ENCODE assay signal across 8 cellular contexts in genomic region chr1:169486281-169486904, GRCh38. TPM values are rescaled to one million over a fixed set of nuclear protein-coding genes. Genes with fewer than 3 reads are reported as not detected.
A peak's percentile ranks its signal among the peaks of the same experiment; 100 is the strongest.
DNase-seq lines count a peak whose midpoint lies in the region; ATAC-seq, FAIRE-seq and TF ChIP-seq lines count a peak whose summit lies in the region.

No MANE protein-coding gene starts in this region.

- H3K4me1 ChIP-seq in K562 (replicated peaks in 1 of 2; ENCODE audit: control insufficient read depth in 2 of 2, insufficient read depth in 2 of 2, low read length in 2 of 2) (peaks cover 13 to 23% of the 10 kb centered on the region in 2 experiments; a peak in 4 of 5 replicates), thymus (ENCODE audit: control insufficient read depth, insufficient read depth, low read length) (peaks cover 10% of the 10 kb centered on the region)

- H3K9me3 ChIP-seq in K562 (replicated peaks; ENCODE audit: control insufficient read depth, insufficient read depth, low read depth, low read length), result no peaks in the 10 kb centered on the region
- H3K9me3 ChIP-seq in thymus (ENCODE audit: control insufficient read depth), result no peaks in the 10 kb centered on the region

- WGBS in K562 (ENCODE audit: insufficient coverage, low coverage, missing lambda C conversion rate), result 3% methylated on average over 13 of the region's 13 CpGs
- 4% methylated on average over 13 of the region's 13 CpGs for WGBS in thymus

- no peak for TF ChIP-seq EP300 in K562 (IDR thresholded peaks at IDR 0.05; ENCODE audit: low read length)

- POLR2A ChIA-PET in K562 (lab: Yijun Ruan, JAX), result interaction anchor here (0.6 to 1.3 kb wide), 12 partner anchors 8 to 374 kb away, joined by 3 to 9 read pairs (median 3); no protein-coding TSS in a partner anchor

- TF ChIP-seq RAD21 in K562 (CRISPR knock-in tag; conservative IDR thresholded peaks at IDR 0.05 in 1 of 2, IDR thresholded peaks at IDR 0.05 in 1 of 2), result no peak

- no peaks in the 10 kb centered on the region for H3K9me1 ChIP-seq in K562 (ENCODE audit: control insufficient read depth, insufficient read depth, low read length)

- H3K27ac ChIP-seq in K562 (ENCODE audit: extremely low read depth, low read depth, low read length) (peak overlapping the region; percentile 89), thymus (ENCODE audit: low read depth) (peak overlapping the region; percentile 67)

- TSS peak; percentile 88 for BruUV-seq in K562 (replicated peaks; lab: Mats Ljungman, UMichigan)

- TF ChIP-seq CTCF in D721Med (IDR thresholded peaks at IDR 0.05; ENCODE audit: insufficient read depth, missing control alignments), result no peak
- TF ChIP-seq CTCF in K562 (IDR thresholded peaks at IDR 0.05 in 2 of 3, conservative IDR thresholded peaks at IDR 0.05 in 1 of 3; ENCODE audit: insufficient read depth in 2 of 3, low read depth in 1 of 3, low read length in 3 of 3), result no peak

- peak; percentile 81 for FAIRE-seq in D721Med (lab: Jason Lieb, UNC)
- no peak for FAIRE-seq in K562 (lab: Jason Lieb, UNC)

- H3K4me3 ChIP-seq in K562 (peak overlapping the region; percentile 79), thymus (ENCODE audit: low read length) (peak overlapping the region; percentile 92)

- no peaks in the 10 kb centered on the region for H4K20me1 ChIP-seq in K562 (replicated peaks; ENCODE audit: control insufficient read depth, insufficient read depth, low read length)

- CTCF ChIA-PET in K562 (lab: Yijun Ruan, JAX; ENCODE audit: low intra/inter-chr PET ratio), result no interaction called here

- peak overlapping the region; percentile 92 for H2AFZ ChIP-seq in K562 (ENCODE audit: low read depth, low read length)

- H3K4me2 ChIP-seq in K562 (ENCODE audit: insufficient read depth, low read length), result peak overlapping the region; percentile 94

- H3K79me2 ChIP-seq in K562 (ENCODE audit: control insufficient read depth, insufficient read depth, low read length), result peaks cover 54% of the 10 kb centered on the region

- TF ChIP-seq POLR2A in K562 (conservative IDR thresholded peaks at IDR 0.05) (no peak), GM18505 (IDR thresholded peaks at IDR 0.05; ENCODE audit: borderline replicate concordance, extremely low read depth, insufficient read depth, insufficient read length) (no peak)

- DNase-seq in D721Med (ENCODE audit: insufficient read length, low spot score) (no peak), HPDE6-E6E7 (ENCODE audit: extremely low spot score) (peak; percentile 29), K562 (ENCODE audit: extremely low read depth in 1 of 4, low spot score in 3 of 4) (peak in 2 of 4 experiments; percentile 36 to 38), left kidney (ENCODE audit: low read depth, low spot score) (peak; percentile 27)
- DNase-seq in central memory CD4-positive, alpha-beta T cell, result no peak

- ATAC-seq in K562 (peak; percentile 13), GM18505 (IDR thresholded peaks at IDR 0.05; ENCODE audit: unreplicated experiment) (no peak), HG03025 (IDR thresholded peaks at IDR 0.05; ENCODE audit: low FRiP score, unreplicated experiment) (no peak)

- intact Hi-C loops in K562 (cut with micrococcal nuclease), result loop anchor here (5.0 kb wide), 3 partner anchors 61 to 406 kb away; partner anchors contain the start of gene SCYL3

- H3K9ac ChIP-seq in K562 (ENCODE audit: insufficient read depth in 1 of 2, low read depth in 2 of 2, low read length in 2 of 2), result peak overlapping the region; percentile 83 to 91

- peaks cover 5% of the 10 kb centered on the region; the same call in 1 of the 3 replicates for H3K36me3 ChIP-seq in K562 (ENCODE audit: control insufficient read depth, insufficient read depth, low read length)
- H3K36me3 ChIP-seq in thymus (ENCODE audit: control insufficient read depth, insufficient read depth), result no peaks in the 10 kb centered on the region

- in situ Hi-C loops in K562 (cut with MboI), result no loop called here

- H3K27me3 ChIP-seq in K562 (ENCODE audit: control insufficient read depth in 2 of 2, insufficient read depth in 2 of 2, low read length in 2 of 2) (no peaks in the 10 kb centered on the region), thymus (ENCODE audit: control insufficient read depth, insufficient read depth) (no peaks in the 10 kb centered on the region)

TF ChIP-seq in K562, 482 proteins besides CTCF, POLR2A, EP300 and RAD21 (continues in another document):
- TF ChIP-seq SRSF9 (IDR thresholded peaks at IDR 0.05; ENCODE audit: borderline replicate concordance, low read depth, low read length), result no peak
- TF ChIP-seq, protein P1, sequence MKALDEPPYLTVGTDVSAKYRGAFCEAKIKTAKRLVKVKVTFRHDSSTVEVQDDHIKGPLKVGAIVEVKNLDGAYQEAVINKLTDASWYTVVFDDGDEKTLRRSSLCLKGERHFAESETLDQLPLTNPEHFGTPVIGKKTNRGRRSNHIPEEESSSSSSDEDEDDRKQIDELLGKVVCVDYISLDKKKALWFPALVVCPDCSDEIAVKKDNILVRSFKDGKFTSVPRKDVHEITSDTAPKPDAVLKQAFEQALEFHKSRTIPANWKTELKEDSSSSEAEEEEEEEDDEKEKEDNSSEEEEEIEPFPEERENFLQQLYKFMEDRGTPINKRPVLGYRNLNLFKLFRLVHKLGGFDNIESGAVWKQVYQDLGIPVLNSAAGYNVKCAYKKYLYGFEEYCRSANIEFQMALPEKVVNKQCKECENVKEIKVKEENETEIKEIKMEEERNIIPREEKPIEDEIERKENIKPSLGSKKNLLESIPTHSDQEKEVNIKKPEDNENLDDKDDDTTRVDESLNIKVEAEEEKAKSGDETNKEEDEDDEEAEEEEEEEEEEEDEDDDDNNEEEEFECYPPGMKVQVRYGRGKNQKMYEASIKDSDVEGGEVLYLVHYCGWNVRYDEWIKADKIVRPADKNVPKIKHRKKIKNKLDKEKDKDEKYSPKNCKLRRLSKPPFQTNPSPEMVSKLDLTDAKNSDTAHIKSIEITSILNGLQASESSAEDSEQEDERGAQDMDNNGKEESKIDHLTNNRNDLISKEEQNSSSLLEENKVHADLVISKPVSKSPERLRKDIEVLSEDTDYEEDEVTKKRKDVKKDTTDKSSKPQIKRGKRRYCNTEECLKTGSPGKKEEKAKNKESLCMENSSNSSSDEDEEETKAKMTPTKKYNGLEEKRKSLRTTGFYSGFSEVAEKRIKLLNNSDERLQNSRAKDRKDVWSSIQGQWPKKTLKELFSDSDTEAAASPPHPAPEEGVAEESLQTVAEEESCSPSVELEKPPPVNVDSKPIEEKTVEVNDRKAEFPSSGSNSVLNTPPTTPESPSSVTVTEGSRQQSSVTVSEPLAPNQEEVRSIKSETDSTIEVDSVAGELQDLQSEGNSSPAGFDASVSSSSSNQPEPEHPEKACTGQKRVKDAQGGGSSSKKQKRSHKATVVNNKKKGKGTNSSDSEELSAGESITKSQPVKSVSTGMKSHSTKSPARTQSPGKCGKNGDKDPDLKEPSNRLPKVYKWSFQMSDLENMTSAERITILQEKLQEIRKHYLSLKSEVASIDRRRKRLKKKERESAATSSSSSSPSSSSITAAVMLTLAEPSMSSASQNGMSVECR (CRISPR knock-in tag; IDR thresholded peaks at IDR 0.05), result peak; percentile 26; the same call in 1 of the 2 replicates

RNA-seq across cellular contexts. Expression of gene SLC19A2, which starts 0.6 kb away (rescaled TPM):
- 42.9 and 68.7 TPM in 2 replicates for total RNA-seq in K562 (2011; cell fraction: chromatin; rRNA removed; ENCODE audit: low replicate concordance)
- total RNA-seq in K562 (2011; cell fraction: nucleolus; rRNA removed), result 38.0 and 48.8 TPM in 2 replicates
- 58.8 and 72.3 TPM in 2 replicates for total RNA-seq in K562 (2011; cell fraction: nucleoplasm; rRNA removed)
- total RNA-seq in K562 (2014; rRNA removed), result 14.4 and 18.4 TPM in 2 replicates
- 28.9 and 30.9 TPM in 2 replicates for total RNA-seq in K562 (2014; rRNA removed; fragmentation: Illumina TruSeq; extraction: Trizol)
- 17.9 and 19.5 TPM in 2 replicates for total RNA-seq in K562 (2015; rRNA removed; fragmentation: Illumina TruSeq; extraction: Trizol)
- 18.0 TPM in 2 replicates for total RNA-seq in K562 (2021)
- polyA plus RNA-seq in K562 (2011; rRNA removed), result 37.9 and 42.8 TPM in 2 replicates
- polyA plus RNA-seq in K562 (2011; cell fraction: cytosol; rRNA removed), result 24.1 and 28.5 TPM in 2 replicates
- polyA plus RNA-seq in K562 (2011; cell fraction: nucleus; rRNA removed), result 31.4 and 36.6 TPM in 2 replicates
- polyA plus RNA-seq in K562 (2012), result 9.8 TPM in 2 replicates
- 17.6 and 20.0 TPM in 2 replicates for polyA plus RNA-seq in K562 (2014; fragmentation: Illumina TruSeq; extraction: Trizol)
- 1 to 10 TPM; 7.4 to 8.9 TPM for polyA plus RNA-seq in K562 (2014; fragmentation: Nextera tagmentation; extraction: Ambion mirVana)
- polyA plus RNA-seq in K562 (2014; rRNA removed), result 19.2 and 19.4 TPM in 2 replicates
- polyA minus RNA-seq in K562 (2011; rRNA and poly(A)+ RNA removed), result 47.3 and 49.6 TPM in 2 replicates
- polyA minus RNA-seq in K562 (2011; cell fraction: cytosol; rRNA and poly(A)+ RNA removed), result 15.4 and 19.0 TPM in 2 replicates
- 24.2 and 32.8 TPM in 2 replicates for polyA minus RNA-seq in K562 (2011; cell fraction: nucleus; rRNA and poly(A)+ RNA removed)
- 22.7 TPM for polyA plus RNA-seq in thymus

RNA-seq across cellular contexts. Expression of gene CCDC181, which starts 59.1 kb away (rescaled TPM):
- not detected in 2 replicates for total RNA-seq in K562 (2011; cell fraction: chromatin; rRNA removed; ENCODE audit: low replicate concordance)
- total RNA-seq in K562 (2011; cell fraction: nucleolus; rRNA removed), result not detected in 2 replicates
- not detected in 2 replicates for total RNA-seq in K562 (2011; cell fraction: nucleoplasm; rRNA removed)
- total RNA-seq in K562 (2014; rRNA removed) (0.14 TPM in 1 of 2 replicates, not detected in the other), K562 (2014; rRNA removed; fragmentation: Illumina TruSeq; extraction: Trizol) (0.10 TPM in 1 of 2 replicates, not detected in the other), K562 (2015; rRNA removed; fragmentation: Illumina TruSeq; extraction: Trizol) (not detected in 2 replicates), K562 (2021) (not detected in 2 replicates)
- polyA plus RNA-seq in K562 (2011; rRNA removed) (not detected in 2 replicates), K562 (2014; fragmentation: Illumina TruSeq; extraction: Trizol) (not detected in 2 replicates), K562 (2014; fragmentation: Nextera tagmentation; extraction: Ambion mirVana) (under 1 TPM in 1 of 2 experiments, not detected in 1; 0.04 TPM), K562 (2014; rRNA removed) (not detected in 2 replicates), thymus (0.68 TPM)
- not detected in 2 replicates for polyA plus RNA-seq in K562 (2011; cell fraction: cytosol; rRNA removed)
- polyA plus RNA-seq in K562 (2011; cell fraction: nucleus; rRNA removed), result 0.08 TPM in 1 of 2 replicates, not detected in the other
- 0.07 TPM in 1 of 2 replicates, not detected in the other for polyA plus RNA-seq in K562 (2012)
- polyA minus RNA-seq in K562 (2011; rRNA and poly(A)+ RNA removed), result 0.15 TPM in 1 of 2 replicates, not detected in the other
- not detected in 2 replicates for polyA minus RNA-seq in K562 (2011; cell fraction: cytosol; rRNA and poly(A)+ RNA removed)
- 0.44 TPM in 1 of 2 replicates, not detected in the other for polyA minus RNA-seq in K562 (2011; cell fraction: nucleus; rRNA and poly(A)+ RNA removed)

Comparison
In these comparisons a context has a peak if more than half of its experiments do, and no peak if none do; other contexts are left out.
1. DNase-seq: peak in HPDE6-E6E7 (single experiment) and left kidney (single experiment); none in D721Med (single experiment) and central memory CD4-positive, alpha-beta T cell (single experiment).